ENCODE assay signal across 32 cellular contexts in the genomic region with DNA sequence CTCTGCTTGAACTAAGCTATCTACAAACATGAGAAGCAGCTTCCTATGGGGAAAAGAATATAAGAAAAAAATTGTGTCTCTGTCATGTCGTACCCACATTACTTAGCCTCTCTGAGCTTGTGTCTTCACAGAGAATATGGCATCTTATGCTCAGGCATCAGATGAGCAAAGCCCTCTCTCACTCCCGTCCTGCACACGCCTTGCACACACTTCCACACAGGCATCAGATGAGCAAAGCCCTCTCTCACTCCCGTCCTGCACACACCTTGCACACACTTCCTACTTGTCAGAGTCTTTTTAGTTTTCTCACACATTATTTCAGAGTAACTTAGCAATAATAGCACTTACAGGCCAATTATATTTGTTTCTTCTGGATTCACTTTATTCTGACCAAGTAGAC.
"Had no signal": no experiment of that assay in that cellular context is flagged by ENCODE, and none has a peak within 500 bp of the region (broad histone marks: within the 10 kb centered on the region; RNA-seq: fewer than 3 reads in every experiment).

No MANE protein-coding gene starts in this region.

- H3K9me3 Mint-ChIP-seq: immature natural killer cell; stimulated activated memory B cell treated with anti-CD40 and anti-IgM and Interleukin-4, amounts not matched to agents 10 μg/mL and 1 μg/mL and 100 μg/mL, for 72 hours had no signal

- H3K4me1 ChIP-seq: left lung, pancreas, psoas muscle, right atrium auricular region, right lobe of liver, stomach, testis, transverse colon, vagina had no signal

- H3K9me3 ChIP-seq: lower lobe of right lung, pancreas, psoas muscle, right lobe of liver, testis, thyroid gland, transverse colon, vagina had no signal

- DNase-seq: hypothalamus; immature natural killer cell; kidney; left colon; left lung; lower lobe of right lung; mammary epithelial cell; mesendoderm; naive B cell; nucleus accumbens; pancreas; posterior cingulate gyrus; psoas muscle; right lobe of liver; stimulated activated CD4-positive, alpha-beta T cell treated with anti-CD3 and anti-CD28 coated beads, Interleukin-1b, Interleukin-23, amount 100 ng/mL, for 48 hours; stimulated activated CD4-positive, alpha-beta T cell treated with anti-CD3 and anti-CD28 coated beads, Interleukin-2, amount 100 ng/mL, for 48 hours; stimulated activated CD4-positive, alpha-beta T cell treated with anti-CD3 and anti-CD28 coated beads, Interleukin-4, amount 100 ng/mL, for 4 hours; stimulated activated CD8-positive, alpha-beta memory T cell treated with anti-CD3 and anti-CD28 coated beads, Interleukin-4, amount 100 ng/mL, for 48 hours; stimulated activated naive CD8-positive, alpha-beta T cell treated with anti-CD3 and anti-CD28 coated beads, Interleukin-15, Interleukin-2, amounts not matched to agents 100 U/mL and 50 U/mL, for 24 hours; stomach; testis; thyroid gland; transverse colon; upper lobe of left lung had no signal

- H3K27ac Mint-ChIP-seq: mesothelial cell of epicardium; nephron; stimulated activated memory B cell treated with anti-CD40 and anti-IgM and Interleukin-4, amounts not matched to agents 10 μg/mL and 1 μg/mL and 100 μg/mL, for 72 hours had no signal

- H3K27ac ChIP-seq: left lung, lower lobe of right lung, pancreas, psoas muscle, right atrium auricular region, right lobe of liver, stomach, testis, thyroid gland, transverse colon, upper lobe of left lung, vagina had no signal

- H3K4me2 ChIP-seq: smooth muscle cell had no signal

- H3K27me3 ChIP-seq: pancreas, right atrium auricular region, right lobe of liver, testis, thyroid gland, transverse colon, upper lobe of left lung, vagina had no signal

- H3K4me3 Mint-ChIP-seq: immature natural killer cell; mesothelial cell of epicardium; naive B cell; nephron; neural crest cell; stimulated activated memory B cell treated with anti-CD40 and anti-IgM and Interleukin-4, amounts not matched to agents 10 μg/mL and 1 μg/mL and 100 μg/mL, for 72 hours had no signal

- FAIRE-seq: islet of Langerhans, kidney, pancreas had no signal

- H3K36me3 ChIP-seq: left lung, lower lobe of right lung, pancreas, right atrium auricular region, right lobe of liver, stomach, thyroid gland, transverse colon, upper lobe of left lung, vagina had no signal

- H3K4me3 ChIP-seq: left lung, lower lobe of right lung, pancreas, psoas muscle, right atrium auricular region, right lobe of liver, smooth muscle cell, stomach, testis, thyroid gland, transverse colon, upper lobe of left lung, vagina had no signal

- H3K36me3 Mint-ChIP-seq: immature natural killer cell; mesothelial cell of epicardium; naive B cell; stimulated activated memory B cell treated with anti-CD40 and anti-IgM and Interleukin-4, amounts not matched to agents 10 μg/mL and 1 μg/mL and 100 μg/mL, for 72 hours had no signal

- H3K4me1 Mint-ChIP-seq: mesothelial cell of epicardium, nephron, neural crest cell had no signal

- ATAC-seq: left colon; left lung; lower lobe of right lung; pancreas; psoas muscle; right lobe of liver; stimulated activated memory B cell treated with anti-CD40 and anti-IgM and Interleukin-4, amounts not matched to agents 10 μg/mL and 1 μg/mL and 100 μg/mL, for 72 hours; stimulated activated naive CD8-positive, alpha-beta T cell treated with anti-CD3 and anti-CD28 coated beads, Interleukin-15, Interleukin-2, amounts not matched to agents 100 U/mL and 50 U/mL, for 24 hours had no signal
